Comparison of ENCODE assay signal across 12 cellular contexts in genomic region chr5:17439956-17440355, GRCh38. TPM values are rescaled to one million over a fixed set of nuclear protein-coding genes. Genes with fewer than 3 reads are reported as not detected.
"Had no signal": no experiment of that assay in that cellular context is flagged by ENCODE, and none has a peak within 500 bp of the region (broad histone marks: within the 10 kb centered on the region; RNA-seq: fewer than 3 reads in every experiment).

No MANE protein-coding gene starts in this region.

- H3K27ac ChIP-seq: GM23248 had no signal

- H3K4me3 ChIP-seq: GM23248, GM23338, HAP-1 had no signal

- H3K9me3 ChIP-seq: HAP-1 had no signal

- H3K9ac ChIP-seq: GM23248 had no signal

- FAIRE-seq: H1, H54 had no signal

- H3K36me3 ChIP-seq: HAP-1 had no signal

- H3K4me3 Mint-ChIP-seq: GM23338, H9, HFFc6 had no signal

- H3K4me1 ChIP-seq: HAP-1 had no signal

- H3K27ac Mint-ChIP-seq: GM23338, H9, HFFc6 had no signal

- DNase-seq: GM23248, GOT3, H7, H9, HCEC 1CT, HFFc6 had no signal

- H3K9me3 Mint-ChIP-seq: GM23338 had no signal

- ATAC-seq: GM23338, HCT116 had no signal

- H3K4me2 ChIP-seq: GM23338 had no signal

- H2AFZ ChIP-seq: GM23248, GM23338 had no signal

RNA-seq across cellular contexts. Expression of gene TAF11L2, which starts 58.1 kb away (rescaled TPM):
- total RNA-seq: GM23248, GM23338, H1, H4, H7, H9, HFFc6 had no signal
- polyA plus RNA-seq: GM23248, GM23338, H1 had no signal
